Comparison of ENCODE assay signal across 8 cellular contexts in the genomic region with DNA sequence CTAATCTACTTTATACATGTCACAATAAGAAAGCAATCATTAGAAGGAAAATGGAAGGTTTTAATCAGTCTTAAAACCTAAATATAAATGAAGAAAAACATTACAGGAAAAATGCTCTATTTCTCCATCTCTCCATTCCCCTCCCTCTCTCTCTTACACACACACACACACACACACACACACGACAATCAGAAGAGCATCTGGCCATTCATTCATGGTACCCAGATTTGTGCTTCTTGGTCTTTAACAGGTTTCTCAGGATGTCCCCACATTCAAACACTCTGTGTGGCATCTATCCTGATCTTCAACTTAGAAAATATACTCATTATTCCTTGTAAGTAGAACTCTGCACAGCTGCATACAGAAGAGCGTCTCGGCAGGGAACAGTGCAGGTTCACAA. TPM values are rescaled to one million over a fixed set of nuclear protein-coding genes. Genes with fewer than 3 reads are reported as not detected.
DNase-seq lines count a peak whose midpoint lies in the region; ATAC-seq and TF ChIP-seq lines count a peak whose summit lies in the region.

No MANE protein-coding gene starts in this region.

- H3K4me3 ChIP-seq in adipocyte (ENCODE audit: low read length) (peak overlapping the region; percentile 91), liver (ENCODE audit: low read depth in 1 of 3, low read length in 3 of 3) (peak overlapping the region; percentile 65 to 97 (median 92)), urinary bladder (ENCODE audit: low read depth, low read length) (peak overlapping the region; percentile 79)

- TF ChIP-seq RAD21 in liver (IDR thresholded peaks at IDR 0.05): no peak

- H3K27me3 ChIP-seq in adipocyte (replicated peaks; ENCODE audit: control insufficient read depth, insufficient read depth, low read length): no peaks in the 10 kb centered on the region
- no peaks in the 10 kb centered on the region for H3K27me3 ChIP-seq in liver (ENCODE audit: control insufficient read depth in 4 of 4, insufficient read depth in 4 of 4, low read length in 3 of 4)

- peaks cover 8% of the 10 kb centered on the region for H3K36me3 ChIP-seq in adipocyte (ENCODE audit: control insufficient read depth, insufficient read depth, low read length, severe bottlenecking)
- peaks cover 0 to 4% (median 1%) of the 10 kb centered on the region in 4 donors for H3K36me3 ChIP-seq in liver (ENCODE audit: control insufficient read depth in 4 of 4, insufficient read depth in 3 of 4, low read depth in 1 of 4, low read length in 3 of 4)
- H3K36me3 ChIP-seq in urinary bladder (ENCODE audit: insufficient read depth): no peaks in the 10 kb centered on the region

- H3K4me1 Mint-ChIP-seq in activated naive CD4-positive, alpha-beta T cell treated with anti-CD3 and anti-CD28 coated beads, Interleukin-2, amount 50 U/mL, for 24 hours: peaks cover 62% of the 10 kb centered on the region

- H3K27ac ChIP-seq in liver (ENCODE audit: low read depth in 1 of 2, low read length in 2 of 2) (peak overlapping the region in 1 of 2 donors; percentile 80), urinary bladder (ENCODE audit: low read depth) (no peak overlapping the region)

- no peaks in the 10 kb centered on the region for H3K9me3 ChIP-seq in adipocyte (ENCODE audit: control insufficient read depth, low read length)
- H3K9me3 ChIP-seq in liver (ENCODE audit: control insufficient read depth in 4 of 4, low read length in 3 of 4): no peaks in the 10 kb centered on the region

- H3K36me3 Mint-ChIP-seq in activated naive CD4-positive, alpha-beta T cell treated with anti-CD3 and anti-CD28 coated beads, Interleukin-2, amount 50 U/mL, for 24 hours: peaks cover 7% of the 10 kb centered on the region

- H3K27me3 Mint-ChIP-seq in activated naive CD4-positive, alpha-beta T cell treated with anti-CD3 and anti-CD28 coated beads, Interleukin-2, amount 50 U/mL, for 24 hours: no peaks in the 10 kb centered on the region

- H3K9ac ChIP-seq in adipocyte (ENCODE audit: low read length): peak overlapping the region; percentile 100
- H3K9ac ChIP-seq in liver (ENCODE audit: low read depth in 1 of 2, low read length in 2 of 2): peak overlapping the region; percentile 88 to 95

- no peak for DNase-seq in activated naive CD4-positive, alpha-beta T cell (lab: John Stamatoyannopoulos, UW)
- no peak for DNase-seq in adipocyte (ENCODE audit: low read depth)

- H3K4me1 ChIP-seq in adipocyte (ENCODE audit: control insufficient read depth, insufficient read depth, low read length) (peaks cover 34% of the 10 kb centered on the region), liver (ENCODE audit: control insufficient read depth in 4 of 4, insufficient read depth in 4 of 4, low read length in 3 of 4) (peaks cover 6 to 36% (median 23%) of the 10 kb centered on the region in 4 donors), urinary bladder (ENCODE audit: insufficient read depth) (no peaks in the 10 kb centered on the region)

- no peak for ATAC-seq in HG02571 (IDR thresholded peaks at IDR 0.05; ENCODE audit: unreplicated experiment)
- ATAC-seq in GM19324 (IDR thresholded peaks at IDR 0.05; ENCODE audit: low FRiP score, unreplicated experiment): no peak
- no peak for ATAC-seq in HG03095 (IDR thresholded peaks at IDR 0.05; ENCODE audit: unreplicated experiment)

- TF ChIP-seq CTCF in liver (IDR thresholded peaks at IDR 0.05; ENCODE audit: low read depth, low read length, missing input control): no peak

- H3K4me3 Mint-ChIP-seq in activated naive CD4-positive, alpha-beta T cell treated with anti-CD3 and anti-CD28 coated beads, Interleukin-2, amount 50 U/mL, for 24 hours: peak overlapping the region; percentile 99

- H3K9me3 Mint-ChIP-seq in activated naive CD4-positive, alpha-beta T cell treated with anti-CD3 and anti-CD28 coated beads, Interleukin-2, amount 50 U/mL, for 24 hours: no peaks in the 10 kb centered on the region

- H3K27ac Mint-ChIP-seq in activated naive CD4-positive, alpha-beta T cell treated with anti-CD3 and anti-CD28 coated beads, Interleukin-2, amount 50 U/mL, for 24 hours: peak overlapping the region; percentile 98

- 0% methylated on average over 3 of the region's 3 CpGs for WGBS in liver
- under 1% methylated on average over 3 of the region's 3 CpGs for WGBS in urinary bladder

TF ChIP-seq in liver, 16 proteins besides CTCF, POLR2A, EP300 and RAD21:
- TF ChIP-seq FOXA2 (IDR thresholded peaks at IDR 0.05): no peak
- no peak for TF ChIP-seq NR2F2 (IDR thresholded peaks at IDR 0.05)
- TF ChIP-seq SP1 (IDR thresholded peaks at IDR 0.05): no peak
- TF ChIP-seq, protein P1, sequence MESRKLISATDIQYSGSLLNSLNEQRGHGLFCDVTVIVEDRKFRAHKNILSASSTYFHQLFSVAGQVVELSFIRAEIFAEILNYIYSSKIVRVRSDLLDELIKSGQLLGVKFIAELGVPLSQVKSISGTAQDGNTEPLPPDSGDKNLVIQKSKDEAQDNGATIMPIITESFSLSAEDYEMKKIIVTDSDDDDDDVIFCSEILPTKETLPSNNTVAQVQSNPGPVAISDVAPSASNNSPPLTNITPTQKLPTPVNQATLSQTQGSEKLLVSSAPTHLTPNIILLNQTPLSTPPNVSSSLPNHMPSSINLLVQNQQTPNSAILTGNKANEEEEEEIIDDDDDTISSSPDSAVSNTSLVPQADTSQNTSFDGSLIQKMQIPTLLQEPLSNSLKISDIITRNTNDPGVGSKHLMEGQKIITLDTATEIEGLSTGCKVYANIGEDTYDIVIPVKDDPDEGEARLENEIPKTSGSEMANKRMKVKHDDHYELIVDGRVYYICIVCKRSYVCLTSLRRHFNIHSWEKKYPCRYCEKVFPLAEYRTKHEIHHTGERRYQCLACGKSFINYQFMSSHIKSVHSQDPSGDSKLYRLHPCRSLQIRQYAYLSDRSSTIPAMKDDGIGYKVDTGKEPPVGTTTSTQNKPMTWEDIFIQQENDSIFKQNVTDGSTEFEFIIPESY (IDR thresholded peaks at IDR 0.05): no peak
- no peak for TF ChIP-seq FOXA1 (IDR thresholded peaks at IDR 0.05)
- no peak for TF ChIP-seq JUND (IDR thresholded peaks at IDR 0.05)
- TF ChIP-seq, protein P2, sequence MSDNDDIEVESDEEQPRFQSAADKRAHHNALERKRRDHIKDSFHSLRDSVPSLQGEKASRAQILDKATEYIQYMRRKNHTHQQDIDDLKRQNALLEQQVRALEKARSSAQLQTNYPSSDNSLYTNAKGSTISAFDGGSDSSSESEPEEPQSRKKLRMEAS (IDR thresholded peaks at IDR 0.05): no peak
- no peak for TF ChIP-seq HNF4A (conservative IDR thresholded peaks at IDR 0.05)
- no peak for TF ChIP-seq HNF4G (IDR thresholded peaks at IDR 0.05)
- TF ChIP-seq RXRA (IDR thresholded peaks at IDR 0.05): no peak
- TF ChIP-seq, protein P3, sequence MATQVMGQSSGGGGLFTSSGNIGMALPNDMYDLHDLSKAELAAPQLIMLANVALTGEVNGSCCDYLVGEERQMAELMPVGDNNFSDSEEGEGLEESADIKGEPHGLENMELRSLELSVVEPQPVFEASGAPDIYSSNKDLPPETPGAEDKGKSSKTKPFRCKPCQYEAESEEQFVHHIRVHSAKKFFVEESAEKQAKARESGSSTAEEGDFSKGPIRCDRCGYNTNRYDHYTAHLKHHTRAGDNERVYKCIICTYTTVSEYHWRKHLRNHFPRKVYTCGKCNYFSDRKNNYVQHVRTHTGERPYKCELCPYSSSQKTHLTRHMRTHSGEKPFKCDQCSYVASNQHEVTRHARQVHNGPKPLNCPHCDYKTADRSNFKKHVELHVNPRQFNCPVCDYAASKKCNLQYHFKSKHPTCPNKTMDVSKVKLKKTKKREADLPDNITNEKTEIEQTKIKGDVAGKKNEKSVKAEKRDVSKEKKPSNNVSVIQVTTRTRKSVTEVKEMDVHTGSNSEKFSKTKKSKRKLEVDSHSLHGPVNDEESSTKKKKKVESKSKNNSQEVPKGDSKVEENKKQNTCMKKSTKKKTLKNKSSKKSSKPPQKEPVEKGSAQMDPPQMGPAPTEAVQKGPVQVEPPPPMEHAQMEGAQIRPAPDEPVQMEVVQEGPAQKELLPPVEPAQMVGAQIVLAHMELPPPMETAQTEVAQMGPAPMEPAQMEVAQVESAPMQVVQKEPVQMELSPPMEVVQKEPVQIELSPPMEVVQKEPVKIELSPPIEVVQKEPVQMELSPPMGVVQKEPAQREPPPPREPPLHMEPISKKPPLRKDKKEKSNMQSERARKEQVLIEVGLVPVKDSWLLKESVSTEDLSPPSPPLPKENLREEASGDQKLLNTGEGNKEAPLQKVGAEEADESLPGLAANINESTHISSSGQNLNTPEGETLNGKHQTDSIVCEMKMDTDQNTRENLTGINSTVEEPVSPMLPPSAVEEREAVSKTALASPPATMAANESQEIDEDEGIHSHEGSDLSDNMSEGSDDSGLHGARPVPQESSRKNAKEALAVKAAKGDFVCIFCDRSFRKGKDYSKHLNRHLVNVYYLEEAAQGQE (IDR thresholded peaks at IDR 0.05): no peak
- no peak for TF ChIP-seq EGR1 (IDR thresholded peaks at IDR 0.05; ENCODE audit: low read depth in 2 of 2)
- TF ChIP-seq, protein P4, sequence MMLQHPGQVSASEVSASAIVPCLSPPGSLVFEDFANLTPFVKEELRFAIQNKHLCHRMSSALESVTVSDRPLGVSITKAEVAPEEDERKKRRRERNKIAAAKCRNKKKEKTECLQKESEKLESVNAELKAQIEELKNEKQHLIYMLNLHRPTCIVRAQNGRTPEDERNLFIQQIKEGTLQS (IDR thresholded peaks at IDR 0.05): no peak
- no peak for TF ChIP-seq TAF1 (conservative IDR thresholded peaks at IDR 0.05)
- TF ChIP-seq GABPA (IDR thresholded peaks at IDR 0.05 in 1 of 2, conservative IDR thresholded peaks at IDR 0.05 in 1 of 2): no peak
- no peak for TF ChIP-seq YY1 (IDR thresholded peaks at IDR 0.05)

RNA-seq across cellular contexts. Expression of gene LRRC40, which starts 0.8 kb away (rescaled TPM):
- 10 to 100 TPM; 14.1 to 15.8 TPM for total RNA-seq in liver
- 1 to 10 TPM; 6.6 to 7.1 TPM for polyA plus RNA-seq in liver
- 41.7 TPM for total RNA-seq in urinary bladder
- 9.8 TPM for polyA plus RNA-seq in urinary bladder

RNA-seq across cellular contexts. Expression of gene SRSF11, which starts 16.6 kb away (rescaled TPM):
- total RNA-seq in liver (100 to 1,000 TPM in 1 of 2 donors, 10 to 100 TPM in 1; 64.1 to 129 TPM), urinary bladder (294 TPM)
- polyA plus RNA-seq in liver (100 to 1,000 TPM in 1 of 2 donors, 10 to 100 TPM in 1; 36.8 to 130 TPM), urinary bladder (108 TPM)
